ENCODE assay signal across 14 cellular contexts in genomic region chr1:180851995-180852887, GRCh38.
A peak's percentile ranks its signal among the peaks of the same experiment; 100 is the strongest.
DNase-seq lines count a peak whose midpoint lies in the region; ATAC-seq and TF ChIP-seq lines count a peak whose summit lies in the region.
"Had no signal": no experiment of that assay in that cellular context is flagged by ENCODE, and none has a peak within 500 bp of the region (broad histone marks: within the 10 kb centered on the region; RNA-seq: fewer than 3 reads in every experiment).

No MANE protein-coding gene starts in this region.

- POLR2A ChIA-PET in CD8-positive, alpha-beta memory T cell (lab: Charles Lee): no interaction called here

- no peaks in the 10 kb centered on the region for H3K79me2 ChIP-seq in KMS-11 (ENCODE audit: insufficient read depth, low read depth)

- H3K4me2 ChIP-seq in BLaER1 (peak overlapping the region; percentile 55), KMS-11 (peak overlapping the region; percentile 17; the same call in 1 of the 2 replicates)

- TF ChIP-seq CTCF in KMS-11 (conservative IDR thresholded peaks at IDR 0.05; ENCODE audit: low read depth, low read length): no peak

- DNase-seq in T-helper 17 cell (no peak), SW480 (ENCODE audit: low spot score) (no peak), NK-92 (lab: John Stamatoyannopoulos, UW; ENCODE audit: unreplicated experiment) (no peak)
- no peak for DNase-seq in CD8-positive, alpha-beta memory T cell
- DNase-seq: central memory CD4-positive, alpha-beta T cell; NCI-H1694; NCI-H524 had no signal

- no peak overlapping the region for H2AFZ ChIP-seq in KMS-11 (ENCODE audit: low read depth)

- no peaks in the 10 kb centered on the region for H3K27me3 ChIP-seq in BLaER1
- no peaks in the 10 kb centered on the region for H3K27me3 ChIP-seq in KMS-11 (ENCODE audit: insufficient read depth, low read depth)
- no peaks in the 10 kb centered on the region for H3K27me3 ChIP-seq in CD8-positive, alpha-beta memory T cell (ENCODE audit: insufficient read depth, low read length, poor library complexity, severe bottlenecking)

- H3K9ac ChIP-seq in BLaER1 (no peak overlapping the region), KMS-11 (no peak overlapping the region)

- H3K27ac Mint-ChIP-seq in T-helper 17 cell: peak overlapping the region; percentile 43
- H3K27ac Mint-ChIP-seq in CD8-positive, alpha-beta memory T cell: peak overlapping the region in 2 of 8 donors; percentile 15 to 18
- H3K27ac Mint-ChIP-seq: activated naive CD4-positive, alpha-beta T cell treated with anti-CD3 and anti-CD28 coated beads, Interleukin-2, amount 50 U/mL, for 24 hours; type B pancreatic cell had no signal

- H3K4me3 ChIP-seq in BLaER1: no peak overlapping the region
- no peak overlapping the region for H3K4me3 ChIP-seq in KMS-11 (IDR thresholded peaks at IDR 0.05; ENCODE audit: insufficient read depth, low read depth, low read length)
- no peak overlapping the region for H3K4me3 ChIP-seq in CD8-positive, alpha-beta memory T cell (ENCODE audit: low read length)

- ATAC-seq in GM19351 (IDR thresholded peaks at IDR 0.05; ENCODE audit: unreplicated experiment): peak; percentile 40
- ATAC-seq in T-helper 17 cell: peak; percentile 33
- no peak for ATAC-seq in GM19023 (IDR thresholded peaks at IDR 0.05; ENCODE audit: unreplicated experiment)
- ATAC-seq: HepG2 had no signal

- peaks cover 28% of the 10 kb centered on the region for H3K4me1 ChIP-seq in BLaER1
- peaks cover 39% of the 10 kb centered on the region for H3K4me1 ChIP-seq in KMS-11 (ENCODE audit: low read depth, poor library complexity, severe bottlenecking)
- peaks cover 16% of the 10 kb centered on the region for H3K4me1 ChIP-seq in CD8-positive, alpha-beta memory T cell (ENCODE audit: insufficient read depth, low read length)

- H3K9me3 ChIP-seq in BLaER1: peaks cover 14% of the 10 kb centered on the region
- no peaks in the 10 kb centered on the region for H3K9me3 ChIP-seq in T-helper 17 cell (ENCODE audit: control insufficient read depth, low read length, poor library complexity, severe bottlenecking)
- H3K9me3 ChIP-seq in CD8-positive, alpha-beta memory T cell (ENCODE audit: low read length): no peaks in the 10 kb centered on the region

- no peak overlapping the region for H3K4me3 Mint-ChIP-seq in T-helper 17 cell
- H3K4me3 Mint-ChIP-seq in CD8-positive, alpha-beta memory T cell: peak overlapping the region in 2 of 7 donors; percentile 18 to 20
- H3K4me3 Mint-ChIP-seq: activated naive CD4-positive, alpha-beta T cell treated with anti-CD3 and anti-CD28 coated beads, Interleukin-2, amount 50 U/mL, for 24 hours; type B pancreatic cell had no signal

- H3K4me1 Mint-ChIP-seq in T-helper 17 cell: peaks cover 24% of the 10 kb centered on the region
- H3K4me1 Mint-ChIP-seq in CD8-positive, alpha-beta memory T cell: peaks cover 18 to 27% (median 26%) of the 10 kb centered on the region in 3 donors

- peaks cover 0 to 8% (median 0%) of the 10 kb centered on the region in 5 donors for H3K9me3 Mint-ChIP-seq in CD8-positive, alpha-beta memory T cell
- H3K9me3 Mint-ChIP-seq: activated naive CD4-positive, alpha-beta T cell treated with anti-CD3 and anti-CD28 coated beads, Interleukin-2, amount 50 U/mL, for 24 hours; type B pancreatic cell had no signal

- no peaks in the 10 kb centered on the region for H3K27me3 Mint-ChIP-seq in T-helper 17 cell
- no peaks in the 10 kb centered on the region for H3K27me3 Mint-ChIP-seq in CD8-positive, alpha-beta memory T cell
- H3K27me3 Mint-ChIP-seq: activated naive CD4-positive, alpha-beta T cell treated with anti-CD3 and anti-CD28 coated beads, Interleukin-2, amount 50 U/mL, for 24 hours; type B pancreatic cell had no signal

- H3K36me3 Mint-ChIP-seq in T-helper 17 cell (ENCODE audit: low read depth): peaks cover 13% of the 10 kb centered on the region
- peaks cover 11 to 19% (median 14%) of the 10 kb centered on the region in 3 donors for H3K36me3 Mint-ChIP-seq in CD8-positive, alpha-beta memory T cell

- no peak overlapping the region for H3K27ac ChIP-seq in BLaER1
- no peak overlapping the region for H3K27ac ChIP-seq in KMS-11
- no peak overlapping the region for H3K27ac ChIP-seq in CD8-positive, alpha-beta memory T cell (ENCODE audit: low read depth, low read length)

- H3K36me3 ChIP-seq in BLaER1: peaks cover 6% of the 10 kb centered on the region; the same call in 1 of the 2 replicates
- no peaks in the 10 kb centered on the region for H3K36me3 ChIP-seq in KMS-11 (ENCODE audit: insufficient read depth)
- no peaks in the 10 kb centered on the region for H3K36me3 ChIP-seq in CD8-positive, alpha-beta memory T cell (ENCODE audit: insufficient read depth, low read length)

- CTCF ChIA-PET in CD8-positive, alpha-beta memory T cell (lab: Charles Lee): no interaction called here

- H4K20me1 ChIP-seq in BLaER1 (no peaks in the 10 kb centered on the region), KMS-11 (ENCODE audit: insufficient read depth) (no peaks in the 10 kb centered on the region)
